ENCODE assay signal across 35 cellular contexts in the genomic region with DNA sequence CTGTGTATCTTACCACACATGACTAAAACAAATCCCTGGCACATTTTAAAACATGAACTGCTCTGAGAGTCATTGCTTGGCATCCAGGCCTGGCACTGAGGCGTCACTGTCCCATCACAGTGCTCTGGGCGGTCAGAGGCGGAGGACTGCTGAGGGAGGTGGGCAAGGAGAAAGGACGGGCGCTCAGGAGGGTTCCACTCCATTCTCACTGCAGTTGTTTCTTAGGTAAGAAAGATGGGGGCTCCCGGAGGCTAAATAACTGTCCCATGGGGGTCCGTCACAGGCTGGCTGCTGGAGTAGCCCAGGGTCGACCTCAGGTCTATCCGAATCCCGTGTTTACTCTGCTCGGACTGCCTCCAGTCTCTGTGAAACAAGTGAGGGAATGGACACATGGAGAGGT.
"Had no signal": no experiment of that assay in that cellular context is flagged by ENCODE, and none has a peak within 500 bp of the region (broad histone marks: within the 10 kb centered on the region; RNA-seq: fewer than 3 reads in every experiment).

No MANE protein-coding gene starts in this region.

- H3K27ac ChIP-seq: KMS-11 had no signal

- H3K36me3 ChIP-seq: MG63 had no signal

- H3K4me2 ChIP-seq: KMS-11 had no signal

- H3K27me3 ChIP-seq: MG63 had no signal

- H3K9ac ChIP-seq: KMS-11 had no signal

- DNase-seq: Karpas-422, Kasumi-1, MG63, MM.1S, MV-4-11, NCI-H1048, NCI-H1092, NCI-H1092 treated with DMSO at 0.1 percent for 48 hours, NCI-H1105, NCI-H1105 treated with DMSO at 0.1 percent for 48 hours, NCI-H1417, NCI-H1417 treated with DMSO at 0.1 percent for 48 hours, NCI-H1436, NCI-H1436 treated with DMSO at 0.1 percent for 48 hours, NCI-H146, NCI-H1694, NCI-H1694 treated with DMSO at 0.1 percent for 48 hours, NCI-H187, NCI-H187 treated with DMSO at 0.1 percent for 48 hours, NCI-H1930, NCI-H2029, NCI-H2029 treated with DMSO at 0.1 percent for 48 hours, NCI-H2081, NCI-H2081 treated with DMSO at 0.1 percent for 48 hours, NCI-H2107, NCI-H2171, NCI-H2171 treated with DMSO at 0.1 percent for 48 hours, NCI-H2227 treated with DMSO at 0.1 percent for 48 hours, NCI-H226, NCI-H345, NCI-H446, NCI-H446 treated with DMSO at 0.1 percent for 48 hours, NCI-H510A, NCI-H510A treated with DMSO at 0.1 percent for 48 hours had no signal

- H3K4me3 ChIP-seq: MG63 had no signal
